ENCODE assay signal across 17 cellular contexts in the genomic region with DNA sequence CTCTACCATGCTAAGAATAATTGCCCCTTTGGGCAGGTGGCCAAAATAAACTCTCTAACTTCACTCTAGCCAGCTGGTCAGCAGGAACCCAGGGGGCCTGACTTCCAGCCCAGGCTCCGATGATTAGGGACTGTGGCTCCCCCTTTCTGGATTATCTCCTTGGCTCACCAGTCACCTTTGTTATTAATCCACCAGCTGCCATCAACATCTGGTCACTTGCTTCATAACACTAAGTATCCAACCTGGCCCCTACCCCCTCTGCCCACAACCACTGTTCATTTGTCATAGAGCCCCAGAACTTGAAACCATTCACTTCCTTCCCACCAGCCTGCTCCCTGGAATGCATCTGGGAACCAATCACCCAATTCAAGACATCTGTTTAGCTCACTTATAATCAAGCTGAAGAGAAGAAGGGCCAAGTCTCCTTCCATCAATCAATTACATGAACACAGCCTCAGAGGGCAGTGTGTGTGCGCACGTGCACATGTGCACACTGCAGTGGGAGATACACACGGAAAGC.
"Had no signal": no experiment of that assay in that cellular context is flagged by ENCODE, and none has a peak within 500 bp of the region (broad histone marks: within the 10 kb centered on the region; RNA-seq: fewer than 3 reads in every experiment).

No MANE protein-coding gene starts in this region.

- H3K36me3 Mint-ChIP-seq: activated naive CD8-positive, alpha-beta T cell treated with anti-CD3 and anti-CD28 coated beads for 36 hours; memory B cell; naive thymus-derived CD8-positive, alpha-beta T cell; stimulated activated memory B cell treated with anti-CD40 and anti-IgM and Interleukin-4, amounts not matched to agents 10 μg/mL and 1 μg/mL and 100 μg/mL, for 72 hours had no signal

- H3K9me3 ChIP-seq: gastrocnemius medialis, mucosa of descending colon, neutrophil had no signal

- H3K27me3 Mint-ChIP-seq: activated CD8-positive, alpha-beta T cell treated with anti-CD3 and anti-CD28 coated beads for 36 hours; dendritic cell treated with granulocyte-macrophage colony-stimulating factor and Interleukin-4, amounts not matched to agents 40 ng/mL and 50 ng/mL, for 4 days; memory B cell; stimulated activated memory B cell treated with anti-CD40 and anti-IgM and Interleukin-4, amounts not matched to agents 10 μg/mL and 1 μg/mL and 100 μg/mL, for 72 hours had no signal

- ATAC-seq: activated CD8-positive, alpha-beta T cell treated with anti-CD3 and anti-CD28 coated beads for 36 hours; activated T-cell treated with anti-CD3 and anti-CD28 coated beads, Interleukin-2, amount 50 U/mL, for 4 hours; gastrocnemius medialis; left lobe of liver; mucosa of descending colon; naive thymus-derived CD8-positive, alpha-beta T cell; stimulated activated memory B cell treated with anti-CD40 and anti-IgM and Interleukin-4, amounts not matched to agents 10 μg/mL and 1 μg/mL and 100 μg/mL, for 72 hours had no signal

- H3K4me1 Mint-ChIP-seq: stimulated activated memory B cell treated with anti-CD40 and anti-IgM and Interleukin-4, amounts not matched to agents 10 μg/mL and 1 μg/mL and 100 μg/mL, for 72 hours had no signal

- H3K4me3 Mint-ChIP-seq: activated CD8-positive, alpha-beta T cell treated with anti-CD3 and anti-CD28 coated beads for 36 hours; activated naive CD8-positive, alpha-beta T cell treated with anti-CD3 and anti-CD28 coated beads for 36 hours; activated T-cell treated with anti-CD3 and anti-CD28 coated beads, Interleukin-2, amount 50 U/mL, for 4 hours; dendritic cell treated with granulocyte-macrophage colony-stimulating factor and Interleukin-4, amounts not matched to agents 40 ng/mL and 50 ng/mL, for 4 days; memory B cell; naive thymus-derived CD8-positive, alpha-beta T cell; stimulated activated memory B cell treated with anti-CD40 and anti-IgM and Interleukin-4, amounts not matched to agents 10 μg/mL and 1 μg/mL and 100 μg/mL, for 72 hours had no signal

- H3K27ac ChIP-seq: gastrocnemius medialis, neutrophil had no signal

- H3K27ac Mint-ChIP-seq: activated CD8-positive, alpha-beta T cell treated with anti-CD3 and anti-CD28 coated beads for 36 hours; activated naive CD8-positive, alpha-beta T cell treated with anti-CD3 and anti-CD28 coated beads for 36 hours; dendritic cell treated with granulocyte-macrophage colony-stimulating factor and Interleukin-4, amounts not matched to agents 40 ng/mL and 50 ng/mL, for 4 days; memory B cell; naive thymus-derived CD8-positive, alpha-beta T cell; stimulated activated memory B cell treated with anti-CD40 and anti-IgM and Interleukin-4, amounts not matched to agents 10 μg/mL and 1 μg/mL and 100 μg/mL, for 72 hours had no signal

- H3K27me3 ChIP-seq: gastrocnemius medialis, neutrophil had no signal

- FAIRE-seq: islet of Langerhans had no signal

- H3K9me3 Mint-ChIP-seq: activated CD8-positive, alpha-beta T cell treated with anti-CD3 and anti-CD28 coated beads for 36 hours; activated naive CD8-positive, alpha-beta T cell treated with anti-CD3 and anti-CD28 coated beads for 36 hours; activated T-cell treated with anti-CD3 and anti-CD28 coated beads, Interleukin-2, amount 50 U/mL, for 4 hours; dendritic cell treated with granulocyte-macrophage colony-stimulating factor and Interleukin-4, amounts not matched to agents 40 ng/mL and 50 ng/mL, for 4 days; memory B cell; naive thymus-derived CD8-positive, alpha-beta T cell; stimulated activated memory B cell treated with anti-CD40 and anti-IgM and Interleukin-4, amounts not matched to agents 10 μg/mL and 1 μg/mL and 100 μg/mL, for 72 hours had no signal

- H3K36me3 ChIP-seq: gastrocnemius medialis, neutrophil had no signal

- H3K4me3 ChIP-seq: gastrocnemius medialis, mucosa of descending colon had no signal

- DNase-seq: activated CD4-positive, alpha-beta T cell treated with anti-CD3 and anti-CD28 coated beads for 48 hours; activated CD8-positive, alpha-beta T cell treated with anti-CD3 and anti-CD28 coated beads for 36 hours; activated gamma-delta T cell; activated naive CD8-positive, alpha-beta T cell treated with anti-CD3 and anti-CD28 coated beads for 36 hours; activated T-cell treated with anti-CD3 and anti-CD28 coated beads, Interleukin-2, amount 50 U/mL, for 4 hours; effector memory CD4-positive, alpha-beta T cell; gastrocnemius medialis; mucosa of descending colon; naive thymus-derived CD8-positive, alpha-beta T cell; retina; stimulated activated CD4-positive, alpha-beta T cell treated with anti-CD3 and anti-CD28 coated beads, Interleukin-2, amount 100 ng/mL, for 48 hours had no signal

- H3K4me1 ChIP-seq: gastrocnemius medialis had no signal
